Comparison of ENCODE assay signal across 21 cellular contexts in the genomic region with DNA sequence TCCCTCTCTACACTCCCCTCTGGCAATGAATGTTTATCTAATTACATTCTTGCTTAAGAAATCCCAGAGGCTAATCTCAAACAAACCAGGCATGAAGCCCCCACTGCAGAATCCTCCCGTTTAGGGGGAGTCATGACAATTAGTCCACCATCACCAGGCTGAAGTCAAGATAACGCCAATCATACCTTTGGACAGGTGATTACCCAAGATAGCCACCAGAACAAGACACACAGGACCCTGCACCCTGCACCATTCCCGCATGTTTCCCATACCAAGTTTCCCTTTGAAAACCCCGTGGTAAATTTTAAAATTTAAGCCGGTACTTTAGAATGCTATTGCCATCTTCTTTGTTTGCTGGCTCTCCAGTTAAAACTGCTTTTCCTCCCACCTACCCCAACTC.
DNase-seq lines count a peak whose midpoint lies in the region; ATAC-seq and TF ChIP-seq lines count a peak whose summit lies in the region.
"Had no signal": no experiment of that assay in that cellular context is flagged by ENCODE, and none has a peak within 500 bp of the region (broad histone marks: within the 10 kb centered on the region; RNA-seq: fewer than 3 reads in every experiment).

No MANE protein-coding gene starts in this region.

- BruUV-seq in Caco-2 (replicated peaks; lab: Mats Ljungman, UMichigan) = no TSS peak
- no TSS peak for BruUV-seq in IMR-90 (replicated peaks; lab: Mats Ljungman, UMichigan)

- POLR2A ChIA-PET in Caco-2 (lab: Charles Lee) (no interaction called here), IMR-90 (lab: Charles Lee; ENCODE audit: unreplicated experiment) (no interaction called here), SK-N-SH (lab: Yijun Ruan, JAX) (no interaction called here)

- peaks cover 50% of the 10 kb centered on the region for H3K36me3 Mint-ChIP-seq in Caco-2 (ENCODE audit: insufficient read depth, unreplicated experiment)
- H3K36me3 Mint-ChIP-seq: CD8-positive, alpha-beta T cell had no signal

- TF ChIP-seq EP300 in SK-N-SH (IDR thresholded peaks at IDR 0.05; ENCODE audit: borderline replicate concordance in 1 of 2, low read depth in 1 of 2, low read length in 1 of 2) = no peak

- H3K4ac ChIP-seq in IMR-90 (ENCODE audit: low read depth, low read length) = no peak overlapping the region

- peak overlapping the region; percentile 55 for H3K27ac Mint-ChIP-seq in Caco-2 (ENCODE audit: unreplicated experiment)
- H3K27ac Mint-ChIP-seq: CD4-positive, alpha-beta T cell; CD8-positive, alpha-beta T cell had no signal

- no peak overlapping the region for H3K4me3 Mint-ChIP-seq in Caco-2 (ENCODE audit: unreplicated experiment)
- H3K4me3 Mint-ChIP-seq: CD14-positive monocyte; CD4-positive, alpha-beta T cell; CD8-positive, alpha-beta T cell had no signal

- H3K9me2 ChIP-seq in SK-N-SH = no peaks in the 10 kb centered on the region

- H3K14ac ChIP-seq in IMR-90 (replicated peaks; ENCODE audit: low read depth, low read length) = no peak overlapping the region

- TF ChIP-seq RAD21 in IMR-90 (IDR thresholded peaks at IDR 0.05; ENCODE audit: low read length) = no peak
- TF ChIP-seq RAD21 in SK-N-SH (IDR thresholded peaks at IDR 0.05; ENCODE audit: low read length) = no peak

- TF ChIP-seq CTCF in Caco-2 (IDR thresholded peaks at IDR 0.05; ENCODE audit: insufficient read depth in 1 of 2, low read depth in 1 of 2, low read length in 1 of 2, severe bottlenecking in 1 of 2, unreplicated experiment in 1 of 2) = no peak
- no peak for TF ChIP-seq CTCF in IMR-90 (conservative IDR thresholded peaks at IDR 0.05; ENCODE audit: low read depth, low read length)
- no peak for TF ChIP-seq CTCF in SK-N-SH (IDR thresholded peaks at IDR 0.05)

- H2AK9ac ChIP-seq in IMR-90 (replicated peaks; ENCODE audit: low read depth, low read length, poor library complexity) = peak overlapping the region; percentile 72

- no peak overlapping the region for H3K23ac ChIP-seq in IMR-90 (ENCODE audit: low read depth, low read length)

- H3K9me3 ChIP-seq in Caco-2 (no peaks in the 10 kb centered on the region; the same call in 1 of the 2 replicates), IMR-90 (ENCODE audit: control insufficient read depth, insufficient read depth, low read length) (no peaks in the 10 kb centered on the region), SK-N-SH (no peaks in the 10 kb centered on the region)
- H3K9me3 ChIP-seq: BE2C, BLaER1 had no signal

- H2AFZ ChIP-seq in IMR-90 (replicated peaks; ENCODE audit: low read length, poor library complexity) = peak overlapping the region; percentile 14
- H2AFZ ChIP-seq in SK-N-SH (ENCODE audit: low read depth) = no peak overlapping the region

- intact Hi-C loops in Caco-2 (cut with micrococcal nuclease; ENCODE audit: unreplicated experiment) = no loop called here
- intact Hi-C loops in IMR-90 (cut with micrococcal nuclease) = no loop called here

- dilution Hi-C loops in IMR-90 (cut with HindIII; ENCODE audit: low sequenced_read_pairs, unreplicated experiment) = no loop called here

- H3K56ac ChIP-seq in IMR-90 (ENCODE audit: extremely low read depth, insufficient read depth, low read length) = no peak overlapping the region

- H3F3A ChIP-seq in SK-N-SH (replicated peaks; ENCODE audit: insufficient read depth) = peaks cover 24% of the 10 kb centered on the region

- no peak overlapping the region for H4K91ac ChIP-seq in IMR-90 (ENCODE audit: insufficient read depth, low read depth, low read length)

- no peaks in the 10 kb centered on the region; the same call in 1 of the 2 replicates for H4K20me1 ChIP-seq in IMR-90 (ENCODE audit: insufficient read depth, low read length)
- no peaks in the 10 kb centered on the region for H4K20me1 ChIP-seq in SK-N-SH (ENCODE audit: insufficient read depth)
- H4K20me1 ChIP-seq: BLaER1 had no signal

- WGBS in IMR-90 (ENCODE audit: extremely low coverage in 2 of 2, insufficient read length in 1 of 2), 2 experiments = 80% methylated on average over 1 of the region's 5 CpGs; no CpG with 5 or more reads in 1 of the 2 experiments
- 32% methylated on average over 5 of the region's 5 CpGs for WGBS in SK-N-SH (ENCODE audit: low lambda C conversion rate)

- TF ChIP-seq POLR2A in IMR-90 (IDR thresholded peaks at IDR 0.05; ENCODE audit: low read depth, low read length) = no peak

- H3K4me3 ChIP-seq in Caco-2 (ENCODE audit: low read depth, low read length) (no peak overlapping the region), IMR-90 (ENCODE audit: insufficient read depth, low read depth, low read length) (no peak overlapping the region), SK-N-SH (ENCODE audit: low read depth in 2 of 2, low read length in 1 of 2) (no peak overlapping the region)
- H3K4me3 ChIP-seq: BLaER1 had no signal

- H2BK120ac ChIP-seq in IMR-90 (ENCODE audit: low read depth, low read length) = no peak overlapping the region

- peaks cover 23% of the 10 kb centered on the region for H3K4me1 Mint-ChIP-seq in Caco-2 (ENCODE audit: low read depth, unreplicated experiment)

- H3K79me1 ChIP-seq in IMR-90 (ENCODE audit: low read depth in 1 of 2, low read length in 2 of 2) = peaks cover 0 to 8% of the 10 kb centered on the region in 2 experiments; a peak in 2 of 4 replicates

- peak; percentile 40; the same call in 1 of the 2 replicates for ATAC-seq in IMR-90 (ENCODE audit: low read depth)
- ATAC-seq: CD8-positive, alpha-beta T cell had no signal

- no peak overlapping the region for H2BK20ac ChIP-seq in IMR-90 (ENCODE audit: low read depth, low read length)

- no peak overlapping the region for H3K18ac ChIP-seq in IMR-90 (ENCODE audit: low read depth, low read length)

- H3K9ac ChIP-seq in IMR-90 (ENCODE audit: low read depth, low read length) = no peak overlapping the region
- no peak overlapping the region for H3K9ac ChIP-seq in SK-N-SH
- H3K9ac ChIP-seq: BLaER1 had no signal

- no peak overlapping the region for H4K5ac ChIP-seq in IMR-90 (ENCODE audit: low read depth, low read length)

- in situ Hi-C loops in IMR-90 (cut with MboI; ENCODE audit: low sequenced_read_pairs) = no loop called here

- H3K27me3 ChIP-seq in Caco-2 (replicated peaks; ENCODE audit: control insufficient read depth, insufficient read depth, low read length) = no peaks in the 10 kb centered on the region
- H3K27me3 ChIP-seq in IMR-90 (ENCODE audit: control insufficient read depth, insufficient read depth, low read length) = no peaks in the 10 kb centered on the region
- no peaks in the 10 kb centered on the region for H3K27me3 ChIP-seq in SK-N-SH (ENCODE audit: insufficient read depth)
- H3K27me3 ChIP-seq: BLaER1 had no signal

- H3K9me3 Mint-ChIP-seq in Caco-2 (ENCODE audit: unreplicated experiment) = peaks cover 8% of the 10 kb centered on the region
- H3K9me3 Mint-ChIP-seq: CD8-positive, alpha-beta T cell had no signal

- H3K27me3 Mint-ChIP-seq in Caco-2 (ENCODE audit: insufficient read depth, unreplicated experiment) = no peaks in the 10 kb centered on the region

- no peak overlapping the region for H3K4me2 ChIP-seq in IMR-90 (ENCODE audit: low read depth, low read length)
- H3K4me2 ChIP-seq in SK-N-SH = no peak overlapping the region
- H3K4me2 ChIP-seq: BLaER1 had no signal

- no peak overlapping the region for H2BK15ac ChIP-seq in IMR-90 (ENCODE audit: low read depth, low read length)

- no peaks in the 10 kb centered on the region for H3K79me2 ChIP-seq in SK-N-SH (ENCODE audit: insufficient read depth)

- no peak overlapping the region for H2AK5ac ChIP-seq in IMR-90 (ENCODE audit: low read depth, low read length)

- H3K36me3 ChIP-seq in Caco-2 (ENCODE audit: control insufficient read depth, insufficient read depth, low read length) (peaks cover 1% of the 10 kb centered on the region; the same call in 1 of the 2 replicates), IMR-90 (ENCODE audit: control insufficient read depth, insufficient read depth, low read length) (peaks cover 1% of the 10 kb centered on the region; the same call in 1 of the 2 replicates), SK-N-SH (replicated peaks in 1 of 2; ENCODE audit: control insufficient read depth in 1 of 2, insufficient read depth in 2 of 2, low read length in 1 of 2) (no peaks in the 10 kb centered on the region)
- H3K36me3 ChIP-seq: BE2C, BLaER1 had no signal

- no peak overlapping the region for H4K8ac ChIP-seq in IMR-90 (ENCODE audit: low read depth in 2 of 2, low read length in 2 of 2)

- CTCF ChIA-PET in Caco-2 (lab: Charles Lee) = no interaction called here
- CTCF ChIA-PET in IMR-90 (lab: Yijun Ruan, JAX) = no interaction called here
- CTCF ChIA-PET in SK-N-SH (lab: Yijun Ruan, JAX) = no interaction called here

- H3K27ac ChIP-seq in IMR-90 (ENCODE audit: insufficient read depth, low read length) (no peak overlapping the region), SK-N-SH (ENCODE audit: low read depth in 2 of 2, low read length in 1 of 2) (no peak overlapping the region)
- H3K27ac ChIP-seq: BLaER1 had no signal

- peak; percentile 58 to 69 for DNase-seq in Caco-2
- peak; percentile 45 for DNase-seq in ELF-1 (ENCODE audit: low read depth, low spot score)
- no peak for DNase-seq in IMR-90
- no peak for DNase-seq in SK-N-SH
- DNase-seq in CD1c-positive myeloid dendritic cell (ENCODE audit: extremely low spot score) = no peak
- no peak for DNase-seq in iPS-NIHi7 (ENCODE audit: extremely low spot score)
- DNase-seq: 8988T; ACHN; BE2C; C1 segment of cervical spinal cord; CD4-positive, alpha-beta T cell; CD8-positive, alpha-beta T cell; DMS 273 treated with DMSO at 0.1 percent for 48 hours; DMS153; DMS53; DMS79; DND-41; EL; GF-D8 had no signal

- peaks cover 3% of the 10 kb centered on the region; the same call in 1 of the 2 replicates for H3K9me1 ChIP-seq in IMR-90 (ENCODE audit: insufficient read depth, low read length)

- H2BK5ac ChIP-seq in IMR-90 (ENCODE audit: low read depth, low read length, poor library complexity, severe bottlenecking) = no peak overlapping the region

- H3K4me1 ChIP-seq in Caco-2 (peaks cover 22% of the 10 kb centered on the region), IMR-90 (ENCODE audit: control insufficient read depth, insufficient read depth, low read length) (peaks cover 2% of the 10 kb centered on the region), SK-N-SH (ENCODE audit: control insufficient read depth in 1 of 2, insufficient read depth in 2 of 2, low read depth in 1 of 2, low read length in 1 of 2) (no peaks in the 10 kb centered on the region)
- H3K4me1 ChIP-seq: BE2C had no signal

TF ChIP-seq in IMR-90, 13 proteins besides CTCF, POLR2A, EP300 and RAD21 (continues in another document):
- no peak for TF ChIP-seq RCOR1 (IDR thresholded peaks at IDR 0.05; ENCODE audit: insufficient replicate concordance, low read length)

TF ChIP-seq in SK-N-SH, 30 proteins besides CTCF, POLR2A, EP300 and RAD21 (continues in another document):
- no peak for TF ChIP-seq SIN3A (IDR thresholded peaks at IDR 0.05; ENCODE audit: borderline replicate concordance, low read depth, low read length)
- no peak for TF ChIP-seq FOXJ3 (CRISPR knock-in tag; IDR thresholded peaks at IDR 0.05)
- no peak for TF ChIP-seq RXRA (IDR thresholded peaks at IDR 0.05; ENCODE audit: borderline replicate concordance, low read depth)
- TF ChIP-seq, protein P1, sequence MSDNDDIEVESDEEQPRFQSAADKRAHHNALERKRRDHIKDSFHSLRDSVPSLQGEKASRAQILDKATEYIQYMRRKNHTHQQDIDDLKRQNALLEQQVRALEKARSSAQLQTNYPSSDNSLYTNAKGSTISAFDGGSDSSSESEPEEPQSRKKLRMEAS (IDR thresholded peaks at IDR 0.05; ENCODE audit: low read depth) = no peak

Comparison
In these comparisons a context has a peak if more than half of its experiments do, and no peak if none do; other contexts are left out.
1. DNase-seq: peak in Caco-2 (2 of 2) and ELF-1 (single experiment); none in IMR-90 (single experiment), SK-N-SH (single experiment), CD1c-positive myeloid dendritic cell (single experiment) and iPS-NIHi7 (single experiment).